8 cellular contexts compared by ENCODE assay signal in genomic region chr10:28676968-28677888, GRCh38. TPM values are rescaled to one million over a fixed set of nuclear protein-coding genes. Genes with fewer than 3 reads are reported as not detected.
DNase-seq lines count a peak whose midpoint lies in the region; ATAC-seq and TF ChIP-seq lines count a peak whose summit lies in the region.

BAMBI (plus strand) TSS chr10:28677521; CDS start chr10:28677898, 377 bp downstream.

- H3K9me3 Mint-ChIP-seq in CD8-positive, alpha-beta memory T cell = peaks cover 0 to 2% (median 0%) of the 10 kb centered on the region in 5 donors
- H3K9me3 Mint-ChIP-seq in activated CD8-positive, alpha-beta memory T cell treated with anti-CD3 and anti-CD28 coated beads, Interleukin-2, amount 10 ng/mL, durations not matched to agents 7 days and 5 days (ENCODE audit: low read depth) = no peaks in the 10 kb centered on the region
- H3K9me3 Mint-ChIP-seq in endodermal cell (no peaks in the 10 kb centered on the region), mesothelial cell of epicardium (no peaks in the 10 kb centered on the region)

- H3K27me3 Mint-ChIP-seq in CD8-positive, alpha-beta memory T cell = peaks cover 40 to 80% of the 10 kb centered on the region in 2 donors
- peaks cover 80% of the 10 kb centered on the region for H3K27me3 Mint-ChIP-seq in activated CD8-positive, alpha-beta memory T cell treated with anti-CD3 and anti-CD28 coated beads, Interleukin-2, amount 10 ng/mL, durations not matched to agents 7 days and 5 days
- H3K27me3 Mint-ChIP-seq in endodermal cell (ENCODE audit: insufficient read depth) (peaks cover 19% of the 10 kb centered on the region), mesothelial cell of epicardium (ENCODE audit: low read depth) (no peaks in the 10 kb centered on the region)

- H3K36me3 ChIP-seq in CD8-positive, alpha-beta memory T cell (ENCODE audit: insufficient read depth, low read length) = no peaks in the 10 kb centered on the region
- H3K36me3 ChIP-seq in endodermal cell (ENCODE audit: control insufficient read depth, insufficient read depth, low read length) = peaks cover 12% of the 10 kb centered on the region

- H3K9me3 ChIP-seq in CD8-positive, alpha-beta memory T cell (ENCODE audit: low read length) = no peaks in the 10 kb centered on the region
- H3K9me3 ChIP-seq in endodermal cell (ENCODE audit: control insufficient read depth, low read length) = no peaks in the 10 kb centered on the region

- ATAC-seq in GM19438 (IDR thresholded peaks at IDR 0.05; ENCODE audit: low read depth, unreplicated experiment) (peak; percentile 94), HG03558 (IDR thresholded peaks at IDR 0.05; ENCODE audit: extremely low read depth, unreplicated experiment) (peak; percentile 88)
- ATAC-seq in activated CD8-positive, alpha-beta memory T cell treated with anti-CD3 and anti-CD28 coated beads, Interleukin-2, amount 10 ng/mL, durations not matched to agents 7 days and 5 days = peak; percentile 99

- H3K9ac ChIP-seq in endodermal cell (ENCODE audit: extremely low read depth, low read length, poor library complexity, severe bottlenecking) = peak within 1 kb of the TSS; percentile 71

- peaks cover 23% of the 10 kb centered on the region for H3K4me1 ChIP-seq in CD8-positive, alpha-beta memory T cell (ENCODE audit: insufficient read depth, low read length)
- peaks cover 7% of the 10 kb centered on the region for H3K4me1 ChIP-seq in endodermal cell (ENCODE audit: control insufficient read depth, insufficient read depth, low read length)

- peak within 1 kb of the TSS; percentile 58 for H3K4me3 ChIP-seq in CD8-positive, alpha-beta memory T cell (ENCODE audit: low read length)
- H3K4me3 ChIP-seq in endodermal cell (ENCODE audit: low read length) = peak within 1 kb of the TSS; percentile 96

- peak; percentile 85 to 92 (median 90) for DNase-seq in CD8-positive, alpha-beta memory T cell
- DNase-seq in NOMO-1 (lab: John Stamatoyannopoulos, UW; ENCODE audit: unreplicated experiment in 2 of 2) (peak; percentile 84 to 98), endodermal cell (peak; percentile 95), mesothelial cell of epicardium (ENCODE audit: low spot score in 2 of 2, unreplicated experiment in 2 of 2) (peak; percentile 96 to 97)
- peak; percentile 91 for DNase-seq in activated CD8-positive, alpha-beta memory T cell treated with anti-CD3 and anti-CD28 coated beads, Interleukin-2, amount 10 ng/mL, durations not matched to agents 7 days and 5 days
- DNase-seq in stimulated activated CD8-positive, alpha-beta memory T cell treated with anti-CD3 and anti-CD28 coated beads, Interleukin-15, amount 100 ng/mL, for 1 hour (ENCODE audit: low read depth) = peak; percentile 68

- POLR2A ChIA-PET in CD8-positive, alpha-beta memory T cell (lab: Charles Lee) = no interaction called here

- peak within 1 kb of the TSS; percentile 81 to 93 (median 83) for H3K4me3 Mint-ChIP-seq in CD8-positive, alpha-beta memory T cell
- H3K4me3 Mint-ChIP-seq in activated CD8-positive, alpha-beta memory T cell treated with anti-CD3 and anti-CD28 coated beads, Interleukin-2, amount 10 ng/mL, durations not matched to agents 7 days and 5 days = peak within 1 kb of the TSS; percentile 73
- H3K4me3 Mint-ChIP-seq in endodermal cell (peak within 1 kb of the TSS; percentile 90), mesothelial cell of epicardium (peak within 1 kb of the TSS; percentile 99)

- peaks cover 37% of the 10 kb centered on the region for H3K27me3 ChIP-seq in CD8-positive, alpha-beta memory T cell (ENCODE audit: insufficient read depth, low read length, poor library complexity, severe bottlenecking)
- H3K27me3 ChIP-seq in endodermal cell (ENCODE audit: control insufficient read depth, insufficient read depth, low read length, poor library complexity, severe bottlenecking) = peaks cover 28% of the 10 kb centered on the region

- H3K27ac ChIP-seq in CD8-positive, alpha-beta memory T cell (ENCODE audit: low read depth, low read length) = no peak within 1 kb of the TSS
- H3K27ac ChIP-seq in endodermal cell (ENCODE audit: low read depth, low read length) = peak within 1 kb of the TSS; percentile 59

- peak; percentile 72 for TF ChIP-seq CTCF in endodermal cell (conservative IDR thresholded peaks at IDR 0.05)
- TF ChIP-seq CTCF in mesothelial cell of epicardium (IDR thresholded peaks at IDR 0.05; ENCODE audit: unreplicated experiment) = peak; percentile 57

- H3K27ac Mint-ChIP-seq in CD8-positive, alpha-beta memory T cell = peak within 1 kb of the TSS in 5 of 8 donors; percentile 27 to 83 (median 74)
- H3K27ac Mint-ChIP-seq in activated CD8-positive, alpha-beta memory T cell treated with anti-CD3 and anti-CD28 coated beads, Interleukin-2, amount 10 ng/mL, durations not matched to agents 7 days and 5 days = peak within 1 kb of the TSS; percentile 68
- peak within 1 kb of the TSS; percentile 88 for H3K27ac Mint-ChIP-seq in endodermal cell
- peak within 1 kb of the TSS; percentile 99 for H3K27ac Mint-ChIP-seq in mesothelial cell of epicardium

- peaks cover 25 to 36% (median 36%) of the 10 kb centered on the region in 3 donors for H3K4me1 Mint-ChIP-seq in CD8-positive, alpha-beta memory T cell
- H3K4me1 Mint-ChIP-seq in activated CD8-positive, alpha-beta memory T cell treated with anti-CD3 and anti-CD28 coated beads, Interleukin-2, amount 10 ng/mL, durations not matched to agents 7 days and 5 days = peaks cover 18% of the 10 kb centered on the region
- H3K4me1 Mint-ChIP-seq in endodermal cell (peaks cover 43% of the 10 kb centered on the region), mesothelial cell of epicardium (peaks cover 45% of the 10 kb centered on the region)

- CTCF ChIA-PET in CD8-positive, alpha-beta memory T cell (lab: Charles Lee) = interaction anchor here (2.5 kb wide), 1 partner anchor 13 kb away, joined by 8 read pairs; no protein-coding TSS in a partner anchor
- CTCF ChIA-PET in activated CD8-positive, alpha-beta memory T cell treated with anti-CD3 and anti-CD28 coated beads, Interleukin-2, amount 10 ng/mL, durations not matched to agents 7 days and 5 days (lab: Charles Lee) = interaction anchor here (1.0 to 3.9 kb wide), 2 partner anchors 13 to 49 kb away, joined by 3 to 22 read pairs; no protein-coding TSS in a partner anchor

- H3K36me3 Mint-ChIP-seq in CD8-positive, alpha-beta memory T cell = peaks cover 0 to 2% (median 0%) of the 10 kb centered on the region in 3 donors
- H3K36me3 Mint-ChIP-seq in activated CD8-positive, alpha-beta memory T cell treated with anti-CD3 and anti-CD28 coated beads, Interleukin-2, amount 10 ng/mL, durations not matched to agents 7 days and 5 days = no peaks in the 10 kb centered on the region
- H3K36me3 Mint-ChIP-seq in endodermal cell (ENCODE audit: low read depth) (peaks cover 24% of the 10 kb centered on the region), mesothelial cell of epicardium (peaks cover 17% of the 10 kb centered on the region)

- WGBS in endodermal cell (ENCODE audit: insufficient coverage in 1 of 2, insufficient read length in 1 of 2), 2 experiments = 0 to 1% methylated on average over 27 to 120 of the region's 120 CpGs

RNA-seq across cellular contexts. Expression of gene BAMBI, which starts in this region (rescaled TPM):
- 1 to 10 TPM; 1.4 to 1.7 TPM for total RNA-seq in CD8-positive, alpha-beta memory T cell
- polyA plus RNA-seq in CD8-positive, alpha-beta memory T cell = 0.56 TPM
- 1 to 10 TPM in 1 of 2 experiments, under 1 TPM in 1; 0.41 to 1.0 TPM for total RNA-seq in activated CD8-positive, alpha-beta memory T cell treated with anti-CD3 and anti-CD28 coated beads, Interleukin-2, amount 10 ng/mL, durations not matched to agents 7 days and 5 days
- 10 to 100 TPM; 41.4 to 49.2 TPM for total RNA-seq in endodermal cell
- polyA plus RNA-seq in endodermal cell (2013, experiment 1 of 2) = 37.6 TPM
- 37.0 TPM for polyA plus RNA-seq in endodermal cell (2013, experiment 2 of 2)
- 209 to 219 TPM (median 217 TPM) in 3 replicates for total RNA-seq in mesothelial cell of epicardium

Comparison
In these comparisons a context has a peak if more than half of its experiments do, and no peak if none do; other contexts are left out.
1. RNA of gene BAMBI (total RNA-seq): 209 to 219 TPM in mesothelial cell of epicardium and 41.4 to 49.2 TPM in endodermal cell; 1.4 to 1.7 TPM in CD8-positive, alpha-beta memory T cell and 0.41 to 1.0 TPM in activated CD8-positive, alpha-beta memory T cell treated with anti-CD3 and anti-CD28 coated beads, Interleukin-2, amount 10 ng/mL, durations not matched to agents 7 days and 5 days; every median in the first group is over 10 times any median in the second.
2. Peak in every context shown above with its lines, with median percentiles within 50 percentile points of each other: DNase-seq, H3K27ac Mint-ChIP-seq, H3K4me3 Mint-ChIP-seq and ATAC-seq.